23 cellular contexts compared by ENCODE assay signal in the genomic region with DNA sequence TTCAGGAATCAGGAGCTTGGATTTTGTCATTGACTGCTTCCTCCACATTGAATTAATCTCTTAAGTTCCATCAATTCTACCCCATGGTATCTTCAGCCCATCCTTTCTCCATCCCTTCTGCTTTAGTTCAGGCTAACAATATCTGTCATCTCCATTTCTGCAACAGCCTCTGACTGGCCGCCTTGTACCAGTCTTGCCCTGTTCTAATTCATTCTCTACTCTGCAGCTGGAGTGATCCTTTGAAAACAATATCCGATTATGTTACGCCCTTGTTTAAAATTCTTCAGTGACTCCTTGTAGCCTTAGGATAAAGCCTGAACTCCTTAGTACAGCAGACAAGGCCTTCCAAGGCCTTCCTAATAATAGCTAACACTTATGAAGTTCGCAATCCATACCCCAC.
DNase-seq lines count a peak whose midpoint lies in the region; ATAC-seq and TF ChIP-seq lines count a peak whose summit lies in the region.
"Had no signal": no experiment of that assay in that cellular context is flagged by ENCODE, and none has a peak within 500 bp of the region (broad histone marks: within the 10 kb centered on the region; RNA-seq: fewer than 3 reads in every experiment).

No MANE protein-coding gene starts in this region.

- H3K79me2 ChIP-seq in DND-41 (ENCODE audit: insufficient read depth, low read length): peaks cover 90% of the 10 kb centered on the region

- H3K4me1 ChIP-seq in DND-41 (ENCODE audit: insufficient read depth, low read length): peaks cover 40% of the 10 kb centered on the region
- H3K4me1 ChIP-seq: HAP-1 had no signal

- H3K27me3 ChIP-seq in DND-41 (ENCODE audit: insufficient read depth, low read length, poor library complexity) (no peaks in the 10 kb centered on the region), layer of hippocampus (ENCODE audit: control insufficient read depth, insufficient read depth, low read length) (no peaks in the 10 kb centered on the region)
- H3K27me3 ChIP-seq: BLaER1 had no signal

- H3K4me2 ChIP-seq in DND-41 (ENCODE audit: insufficient read depth, low read length): no peak overlapping the region
- H3K4me2 ChIP-seq: GM23338 had no signal

- no peak for TF ChIP-seq CTCF in DND-41 (IDR thresholded peaks at IDR 0.05; ENCODE audit: borderline replicate concordance, extremely low read depth, low read length, poor library complexity, severe bottlenecking)

- no peak overlapping the region for H3K9ac ChIP-seq in DND-41 (ENCODE audit: low read depth, low read length)
- H3K9ac ChIP-seq: BLaER1 had no signal

- no peak for DNase-seq in DND-41
- peak in 1 of 61 donors; percentile 26 for DNase-seq in caudate nucleus (lab: John Stamatoyannopoulos, UW)
- DNase-seq in substantia nigra (lab: John Stamatoyannopoulos, UW): peak in 2 of 49 donors; percentile 31 to 41
- no peak for DNase-seq in activated CD4-positive, CD25-positive, alpha-beta regulatory T cell (lab: John Stamatoyannopoulos, UW)
- DNase-seq in EL: no peak
- no peak for DNase-seq in iPS-NIHi7 (ENCODE audit: extremely low spot score)
- DNase-seq: CD4-positive, CD25-positive, alpha-beta regulatory T cell; GF-D8; HFFc6; MV-4-11; NCI-H1105; NCI-H146; NCI-H1930; NCI-H2107; NCI-H526 treated with DMSO at 0.1 percent for 48 hours; SHP77 had no signal

- H3K27ac ChIP-seq in DND-41 (ENCODE audit: low read length): peak overlapping the region; percentile 18; the same call in 1 of the 2 replicates
- peak overlapping the region; percentile 79 for H3K27ac ChIP-seq in caudate nucleus (ENCODE audit: low read depth, low read length)
- peak overlapping the region; percentile 35 for H3K27ac ChIP-seq in layer of hippocampus (ENCODE audit: low read depth, low read length)
- H3K27ac ChIP-seq in substantia nigra (ENCODE audit: low read depth, low read length, poor library complexity, severe bottlenecking): peak overlapping the region; percentile 73
- H3K27ac ChIP-seq: BLaER1, RWPE1 had no signal

- no peaks in the 10 kb centered on the region for H4K20me1 ChIP-seq in DND-41 (ENCODE audit: insufficient read depth, low read length)
- H4K20me1 ChIP-seq: BLaER1 had no signal

- no peaks in the 10 kb centered on the region for H3K9me3 ChIP-seq in DND-41 (ENCODE audit: insufficient read depth, low read length, severe bottlenecking)
- H3K9me3 ChIP-seq: HAP-1 had no signal

- ATAC-seq in DND-41 (ENCODE audit: insufficient read depth, low read depth): no peak
- ATAC-seq: GM23338, K562, Panc1 had no signal

- H3K4me3 ChIP-seq in DND-41 (ENCODE audit: low read depth in 1 of 2, low read length in 2 of 2): no peak overlapping the region
- H3K4me3 ChIP-seq: BLaER1, GM23338, HAP-1, K562 had no signal

- H2AFZ ChIP-seq in DND-41 (ENCODE audit: low read depth, low read length): no peak overlapping the region
- H2AFZ ChIP-seq: GM23338 had no signal

- peaks cover 45% of the 10 kb centered on the region for H3K36me3 ChIP-seq in DND-41 (ENCODE audit: insufficient read depth, low read length)
- H3K36me3 ChIP-seq: HAP-1 had no signal

Comparison
In these comparisons a context has a peak if more than half of its experiments do, and no peak if none do; other contexts are left out.
1. H3K27ac ChIP-seq: peak in every context shown above with its lines; median percentile 79 in caudate nucleus; 73 in substantia nigra; 35 in layer of hippocampus; 18 in DND-41.